1 cellular context compared by ENCODE assay signal in the genomic region with DNA sequence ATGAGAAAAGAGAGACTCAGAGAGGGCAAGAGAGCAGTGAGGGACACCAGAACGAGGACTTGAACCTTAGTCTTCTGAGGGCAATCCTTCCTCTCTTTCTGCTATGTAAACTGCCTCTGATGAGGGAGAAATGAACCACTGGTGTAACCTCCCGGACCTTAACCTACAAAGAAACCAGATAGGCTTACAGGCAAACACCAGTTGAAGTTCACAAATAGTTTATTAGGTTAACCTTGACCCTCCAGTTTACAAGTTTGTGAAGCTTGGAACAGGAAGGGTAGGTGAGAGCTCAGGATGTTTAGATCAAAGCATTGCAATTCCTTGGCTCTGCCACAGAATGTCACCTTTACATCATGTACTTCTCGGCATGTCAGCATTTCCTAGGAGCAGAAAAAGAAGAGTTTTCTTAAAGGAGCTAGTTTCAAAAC.
TF ChIP-seq lines count a peak whose summit lies in the region.

No MANE protein-coding gene starts in this region.

TF ChIP-seq in HepG2, 621 proteins besides CTCF, POLR2A, EP300 and RAD21 (continued from another document):
- no peak for TF ChIP-seq GZF1 (CRISPR knock-in tag; IDR thresholded peaks at IDR 0.05)
- no peak for TF ChIP-seq CHD2 (IDR thresholded peaks at IDR 0.05; ENCODE audit: low read depth, low read length)
- TF ChIP-seq NFIB (CRISPR knock-in tag; IDR thresholded peaks at IDR 0.05; ENCODE audit: borderline replicate concordance), result no peak
- TF ChIP-seq ZNF737 (CRISPR knock-in tag; IDR thresholded peaks at IDR 0.05; ENCODE audit: borderline replicate concordance), result no peak
- no peak for TF ChIP-seq KDM5A (IDR thresholded peaks at IDR 0.05; ENCODE audit: borderline replicate concordance, low read length)
- TF ChIP-seq, protein P1, sequence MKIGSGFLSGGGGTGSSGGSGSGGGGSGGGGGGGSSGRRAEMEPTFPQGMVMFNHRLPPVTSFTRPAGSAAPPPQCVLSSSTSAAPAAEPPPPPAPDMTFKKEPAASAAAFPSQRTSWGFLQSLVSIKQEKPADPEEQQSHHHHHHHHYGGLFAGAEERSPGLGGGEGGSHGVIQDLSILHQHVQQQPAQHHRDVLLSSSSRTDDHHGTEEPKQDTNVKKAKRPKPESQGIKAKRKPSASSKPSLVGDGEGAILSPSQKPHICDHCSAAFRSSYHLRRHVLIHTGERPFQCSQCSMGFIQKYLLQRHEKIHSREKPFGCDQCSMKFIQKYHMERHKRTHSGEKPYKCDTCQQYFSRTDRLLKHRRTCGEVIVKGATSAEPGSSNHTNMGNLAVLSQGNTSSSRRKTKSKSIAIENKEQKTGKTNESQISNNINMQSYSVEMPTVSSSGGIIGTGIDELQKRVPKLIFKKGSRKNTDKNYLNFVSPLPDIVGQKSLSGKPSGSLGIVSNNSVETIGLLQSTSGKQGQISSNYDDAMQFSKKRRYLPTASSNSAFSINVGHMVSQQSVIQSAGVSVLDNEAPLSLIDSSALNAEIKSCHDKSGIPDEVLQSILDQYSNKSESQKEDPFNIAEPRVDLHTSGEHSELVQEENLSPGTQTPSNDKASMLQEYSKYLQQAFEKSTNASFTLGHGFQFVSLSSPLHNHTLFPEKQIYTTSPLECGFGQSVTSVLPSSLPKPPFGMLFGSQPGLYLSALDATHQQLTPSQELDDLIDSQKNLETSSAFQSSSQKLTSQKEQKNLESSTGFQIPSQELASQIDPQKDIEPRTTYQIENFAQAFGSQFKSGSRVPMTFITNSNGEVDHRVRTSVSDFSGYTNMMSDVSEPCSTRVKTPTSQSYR (CRISPR knock-in tag; IDR thresholded peaks at IDR 0.05; ENCODE audit: borderline replicate concordance), result peak; percentile 56; the same call in 1 of the 2 replicates
- TF ChIP-seq FOXC1 (CRISPR knock-in tag; IDR thresholded peaks at IDR 0.05; ENCODE audit: borderline replicate concordance), result no peak
- TF ChIP-seq ZNF7 (CRISPR knock-in tag; IDR thresholded peaks at IDR 0.05), result no peak
- no peak for TF ChIP-seq ZNF232 (CRISPR knock-in tag; IDR thresholded peaks at IDR 0.05; ENCODE audit: borderline replicate concordance)
- no peak for TF ChIP-seq HNRNPK (IDR thresholded peaks at IDR 0.05; ENCODE audit: low read depth, low read length, poor library complexity, severe bottlenecking)
- TF ChIP-seq ZNF441 (CRISPR knock-in tag; IDR thresholded peaks at IDR 0.05; ENCODE audit: borderline replicate concordance), result no peak
- no peak for TF ChIP-seq MLLT10 (CRISPR knock-in tag; IDR thresholded peaks at IDR 0.05)
- TF ChIP-seq, protein P2, sequence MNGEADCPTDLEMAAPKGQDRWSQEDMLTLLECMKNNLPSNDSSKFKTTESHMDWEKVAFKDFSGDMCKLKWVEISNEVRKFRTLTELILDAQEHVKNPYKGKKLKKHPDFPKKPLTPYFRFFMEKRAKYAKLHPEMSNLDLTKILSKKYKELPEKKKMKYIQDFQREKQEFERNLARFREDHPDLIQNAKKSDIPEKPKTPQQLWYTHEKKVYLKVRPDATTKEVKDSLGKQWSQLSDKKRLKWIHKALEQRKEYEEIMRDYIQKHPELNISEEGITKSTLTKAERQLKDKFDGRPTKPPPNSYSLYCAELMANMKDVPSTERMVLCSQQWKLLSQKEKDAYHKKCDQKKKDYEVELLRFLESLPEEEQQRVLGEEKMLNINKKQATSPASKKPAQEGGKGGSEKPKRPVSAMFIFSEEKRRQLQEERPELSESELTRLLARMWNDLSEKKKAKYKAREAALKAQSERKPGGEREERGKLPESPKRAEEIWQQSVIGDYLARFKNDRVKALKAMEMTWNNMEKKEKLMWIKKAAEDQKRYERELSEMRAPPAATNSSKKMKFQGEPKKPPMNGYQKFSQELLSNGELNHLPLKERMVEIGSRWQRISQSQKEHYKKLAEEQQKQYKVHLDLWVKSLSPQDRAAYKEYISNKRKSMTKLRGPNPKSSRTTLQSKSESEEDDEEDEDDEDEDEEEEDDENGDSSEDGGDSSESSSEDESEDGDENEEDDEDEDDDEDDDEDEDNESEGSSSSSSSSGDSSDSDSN (CRISPR knock-in tag; IDR thresholded peaks at IDR 0.05), result no peak
- TF ChIP-seq ZNF773 (CRISPR knock-in tag; IDR thresholded peaks at IDR 0.05; ENCODE audit: borderline replicate concordance), result no peak
- TF ChIP-seq HHEX (CRISPR knock-in tag; IDR thresholded peaks at IDR 0.05), result peak; percentile 66; the same call in 1 of the 2 replicates
- no peak for TF ChIP-seq HNRNPL (IDR thresholded peaks at IDR 0.05; ENCODE audit: low read depth, low read length)
